16 cellular contexts compared by ENCODE assay signal in genomic region chr14:92719421-92719820, GRCh38. TPM values are rescaled to one million over a fixed set of nuclear protein-coding genes. Genes with fewer than 3 reads are reported as not detected.
A peak's percentile ranks its signal among the peaks of the same experiment; 100 is the strongest.
DNase-seq lines count a peak whose midpoint lies in the region; ATAC-seq and TF ChIP-seq lines count a peak whose summit lies in the region.
"Had no signal": no experiment of that assay in that cellular context is flagged by ENCODE, and none has a peak within 500 bp of the region (broad histone marks: within the 10 kb centered on the region; RNA-seq: fewer than 3 reads in every experiment).

No MANE protein-coding gene starts in this region.

- H3K4me3 ChIP-seq in AG09309 (ENCODE audit: control insufficient read depth, low read depth, low read length) (no peak overlapping the region), right atrium auricular region (no peak overlapping the region), stomach (no peak overlapping the region)
- H3K4me3 ChIP-seq: ascending aorta, mucosa of descending colon, SJSA1 had no signal

- H3K36me3 Mint-ChIP-seq in chondrocyte (ENCODE audit: low read depth), result peaks cover 10% of the 10 kb centered on the region
- H3K36me3 Mint-ChIP-seq: activated CD4-positive, alpha-beta memory T cell treated with anti-CD3 and anti-CD28 coated beads for 36 hours had no signal

- H3K27ac ChIP-seq in right atrium auricular region (peak overlapping the region; percentile 54 to 65), stomach (peak overlapping the region; percentile 24 to 75 (median 52))
- H3K27ac ChIP-seq: SJSA1 had no signal

- TF ChIP-seq POLR2A in stomach (IDR thresholded peaks at IDR 0.05), result no peak

- no peaks in the 10 kb centered on the region for H3K27me3 Mint-ChIP-seq in chondrocyte (ENCODE audit: low read depth)
- H3K27me3 Mint-ChIP-seq in stimulated activated naive CD8-positive, alpha-beta T cell treated with anti-CD3 and anti-CD28 coated beads, Interleukin-15, amount 100 ng/mL, for 72 hours, result peaks cover under 1% of the 10 kb centered on the region
- H3K27me3 Mint-ChIP-seq: activated T-helper 17 cell treated with anti-CD3 and anti-CD28 coated beads, Interleukin-2, amount 50 U/mL, for 72 hours had no signal

- peak overlapping the region; percentile 80 for H3K27ac Mint-ChIP-seq in chondrocyte (ENCODE audit: unreplicated experiment)
- no peak overlapping the region for H3K27ac Mint-ChIP-seq in stimulated activated naive CD8-positive, alpha-beta T cell treated with anti-CD3 and anti-CD28 coated beads, Interleukin-15, amount 100 ng/mL, for 72 hours
- H3K27ac Mint-ChIP-seq: activated CD4-positive, alpha-beta memory T cell treated with anti-CD3 and anti-CD28 coated beads for 36 hours; activated T-helper 17 cell treated with anti-CD3 and anti-CD28 coated beads, Interleukin-2, amount 50 U/mL, for 72 hours had no signal

- H3K4me1 ChIP-seq in right atrium auricular region (peaks cover 0 to 16% of the 10 kb centered on the region in 2 donors), stomach (peaks cover 0 to 38% (median 19%) of the 10 kb centered on the region in 4 donors)
- H3K4me1 ChIP-seq: SJSA1 had no signal

- peaks cover 11% of the 10 kb centered on the region for H3K4me1 Mint-ChIP-seq in chondrocyte (ENCODE audit: low read depth)
- H3K4me1 Mint-ChIP-seq in stimulated activated naive CD8-positive, alpha-beta T cell treated with anti-CD3 and anti-CD28 coated beads, Interleukin-15, amount 100 ng/mL, for 72 hours, result no peaks in the 10 kb centered on the region
- H3K4me1 Mint-ChIP-seq: activated T-helper 17 cell treated with anti-CD3 and anti-CD28 coated beads, Interleukin-2, amount 50 U/mL, for 72 hours had no signal

- peak; percentile 31 for DNase-seq in AG09309 (ENCODE audit: low read depth)
- DNase-seq in chondrocyte (ENCODE audit: low spot score), result no peak
- DNase-seq in right atrium auricular region (ENCODE audit: low spot score), result no peak
- no peak for DNase-seq in stomach
- DNase-seq in NCI-H2029 treated with DMSO at 0.1 percent for 48 hours (lab: John Stamatoyannopoulos, UW), result no peak
- no peak for DNase-seq in stimulated activated naive CD8-positive, alpha-beta T cell treated with anti-CD3 and anti-CD28 coated beads, Interleukin-15, amount 100 ng/mL, for 72 hours
- DNase-seq: activated CD4-positive, alpha-beta memory T cell treated with anti-CD3 and anti-CD28 coated beads for 36 hours; DMS79; HCEC 1CT; NCI-H1417 treated with DMSO at 0.1 percent for 48 hours had no signal

- intact Hi-C loops in stomach (cut with DNase I; ENCODE audit: low total_unique reads), result no loop called here

- WGBS in stomach, 5 donors, result 38 to 62% (median 47%) methylated on average over 2 of the region's 2 CpGs

- H3K27me3 ChIP-seq in right atrium auricular region (no peaks in the 10 kb centered on the region), stomach (no peaks in the 10 kb centered on the region)
- H3K27me3 ChIP-seq: ascending aorta, SJSA1 had no signal

- H3K4me3 Mint-ChIP-seq in chondrocyte (ENCODE audit: unreplicated experiment), result no peak overlapping the region
- no peak overlapping the region for H3K4me3 Mint-ChIP-seq in stimulated activated naive CD8-positive, alpha-beta T cell treated with anti-CD3 and anti-CD28 coated beads, Interleukin-15, amount 100 ng/mL, for 72 hours
- H3K4me3 Mint-ChIP-seq: activated CD4-positive, alpha-beta memory T cell treated with anti-CD3 and anti-CD28 coated beads for 36 hours; activated T-helper 17 cell treated with anti-CD3 and anti-CD28 coated beads, Interleukin-2, amount 50 U/mL, for 72 hours had no signal

- no peak for ATAC-seq in HG02798 (IDR thresholded peaks at IDR 0.05; ENCODE audit: poor library complexity, unreplicated experiment)
- ATAC-seq in GM18520 (IDR thresholded peaks at IDR 0.05; ENCODE audit: unreplicated experiment), result no peak
- ATAC-seq in stimulated activated naive CD8-positive, alpha-beta T cell treated with anti-CD3 and anti-CD28 coated beads, Interleukin-15, amount 100 ng/mL, for 72 hours, result no peak
- ATAC-seq: activated T-helper 17 cell treated with anti-CD3 and anti-CD28 coated beads, Interleukin-2, amount 50 U/mL, for 72 hours had no signal

- H3K9me3 ChIP-seq in right atrium auricular region (no peaks in the 10 kb centered on the region), stomach (no peaks in the 10 kb centered on the region)
- H3K9me3 ChIP-seq: ascending aorta, mucosa of descending colon, SJSA1 had no signal

- TF ChIP-seq CTCF in AG09309 (IDR thresholded peaks at IDR 0.05; ENCODE audit: control insufficient read depth, insufficient read depth, low read depth, low read length, missing control alignments) (no peak), chondrocyte (IDR thresholded peaks at IDR 0.05) (no peak), right atrium auricular region (IDR thresholded peaks at IDR 0.05) (no peak), stomach (IDR thresholded peaks at IDR 0.05) (no peak)

- peaks cover 4% of the 10 kb centered on the region for H3K36me3 ChIP-seq in right atrium auricular region
- H3K36me3 ChIP-seq in stomach, result peaks cover 0 to 26% (median 12%) of the 10 kb centered on the region in 4 donors

- H3K9me3 Mint-ChIP-seq in chondrocyte (ENCODE audit: low read depth), result no peaks in the 10 kb centered on the region
- H3K9me3 Mint-ChIP-seq in stimulated activated naive CD8-positive, alpha-beta T cell treated with anti-CD3 and anti-CD28 coated beads, Interleukin-15, amount 100 ng/mL, for 72 hours, result no peaks in the 10 kb centered on the region
- H3K9me3 Mint-ChIP-seq: activated CD4-positive, alpha-beta memory T cell treated with anti-CD3 and anti-CD28 coated beads for 36 hours; activated T-helper 17 cell treated with anti-CD3 and anti-CD28 coated beads, Interleukin-2, amount 50 U/mL, for 72 hours had no signal

- TF ChIP-seq EP300 in stomach (IDR thresholded peaks at IDR 0.05), result no peak

RNA-seq across cellular contexts. Expression of gene LGMN, which starts 29.0 kb away (rescaled TPM):
- total RNA-seq in chondrocyte (72.2 to 134 TPM (median 130 TPM) in 3 replicates), right atrium auricular region (100 to 1,000 TPM in 1 of 2 donors, 10 to 100 TPM in 1; 65.6 to 109 TPM), stomach (100 to 1,000 TPM in 2 of 5 donors, 10 to 100 TPM in 2, 1 to 10 TPM in 1; 8.2 to 142 (median 56.4) TPM)
- 10 to 100 TPM; 35.0 to 62.9 (median 43.7) TPM for polyA plus RNA-seq in stomach
